Comparison of ENCODE assay signal across 16 cellular contexts in genomic region chr19:1216756-1217155, GRCh38. TPM values are rescaled to one million over a fixed set of nuclear protein-coding genes. Genes with fewer than 3 reads are reported as not detected.
A peak's percentile ranks its signal among the peaks of the same experiment; 100 is the strongest.
DNase-seq lines count a peak whose midpoint lies in the region; ATAC-seq and TF ChIP-seq lines count a peak whose summit lies in the region.
"Had no signal": no experiment of that assay in that cellular context is flagged by ENCODE, and none has a peak within 500 bp of the region (broad histone marks: within the 10 kb centered on the region; RNA-seq: fewer than 3 reads in every experiment).

No MANE protein-coding gene starts in this region.

- no peak for ATAC-seq in activated T-cell treated with anti-CD3 and anti-CD28 coated beads, Interleukin-2, amount 50 U/mL, for 4 hours

- H3K27ac ChIP-seq in coronary artery: peak overlapping the region; percentile 82 to 93

- no peaks in the 10 kb centered on the region for H3K27me3 ChIP-seq in skeletal muscle satellite cell (ENCODE audit: control insufficient read depth, insufficient read depth, low read length)
- H3K27me3 ChIP-seq: vagina had no signal

- H3K4me1 Mint-ChIP-seq in activated T-cell treated with anti-CD3 and anti-CD28 coated beads, Interleukin-2, amount 50 U/mL, for 24 hours (ENCODE audit: low read depth): peaks cover 22% of the 10 kb centered on the region
- H3K4me1 Mint-ChIP-seq in activated T-cell treated with anti-CD3 and anti-CD28 coated beads, Interleukin-2, amount 50 U/mL, for 4 hours (ENCODE audit: low read depth): peaks cover 14% of the 10 kb centered on the region

- H3K36me3 ChIP-seq in skeletal muscle satellite cell (ENCODE audit: insufficient read depth, low read length): peaks cover 28% of the 10 kb centered on the region

- TF ChIP-seq CTCF in coronary artery (IDR thresholded peaks at IDR 0.05): no peak

- no peak for DNase-seq in activated T-cell treated with anti-CD3 and anti-CD28 coated beads, Interleukin-2, amount 50 U/mL, for 24 hours
- DNase-seq in activated T-cell treated with anti-CD3 and anti-CD28 coated beads, Interleukin-2, amount 50 U/mL, for 4 hours: no peak
- DNase-seq in coronary artery (ENCODE audit: low spot score): no peak
- no peak for DNase-seq in DMS 273 (lab: John Stamatoyannopoulos, UW; ENCODE audit: unreplicated experiment)
- no peak for DNase-seq in NK-92 treated with Interleukin-12 subunit alpha and Interleukin-12 subunit beta, amount 100 ng/mL, for 24 hours (lab: John Stamatoyannopoulos, UW)
- DNase-seq: activated CD8-positive, alpha-beta memory T cell treated with anti-CD3 and anti-CD28 coated beads for 24 hours; COR-L47; erythroblast; NCI-H1048; NCI-H2227 treated with DMSO at 0.1 percent for 48 hours; stimulated activated CD4-positive, alpha-beta T cell treated with anti-CD3 and anti-CD28 coated beads, Interleukin-15, amount 100 ng/mL, for 24 hours; T-helper 9 cell had no signal

- no peaks in the 10 kb centered on the region for H3K9me3 Mint-ChIP-seq in activated T-cell treated with anti-CD3 and anti-CD28 coated beads, Interleukin-2, amount 50 U/mL, for 24 hours
- no peaks in the 10 kb centered on the region for H3K9me3 Mint-ChIP-seq in activated T-cell treated with anti-CD3 and anti-CD28 coated beads, Interleukin-2, amount 50 U/mL, for 4 hours
- H3K9me3 Mint-ChIP-seq: activated naive CD4-positive, alpha-beta T cell treated with anti-CD3 and anti-CD28 coated beads, Interleukin-2, amount 50 U/mL, for 24 hours had no signal

- H3K4me3 Mint-ChIP-seq in activated T-cell treated with anti-CD3 and anti-CD28 coated beads, Interleukin-2, amount 50 U/mL, for 24 hours: no peak overlapping the region
- no peak overlapping the region for H3K4me3 Mint-ChIP-seq in activated T-cell treated with anti-CD3 and anti-CD28 coated beads, Interleukin-2, amount 50 U/mL, for 4 hours
- H3K4me3 Mint-ChIP-seq: activated naive CD4-positive, alpha-beta T cell treated with anti-CD3 and anti-CD28 coated beads, Interleukin-2, amount 50 U/mL, for 24 hours had no signal

- H3K4me2 ChIP-seq in skeletal muscle satellite cell (ENCODE audit: low read length): peak overlapping the region; percentile 71

- H3K4me1 ChIP-seq in skeletal muscle satellite cell (ENCODE audit: control insufficient read depth, insufficient read depth, low read length): peaks cover 52% of the 10 kb centered on the region

- no peaks in the 10 kb centered on the region for H3K9me3 ChIP-seq in skeletal muscle satellite cell (replicated peaks; ENCODE audit: low read length)
- H3K9me3 ChIP-seq: vagina had no signal

- H3K27me3 Mint-ChIP-seq in activated T-cell treated with anti-CD3 and anti-CD28 coated beads, Interleukin-2, amount 50 U/mL, for 24 hours: no peaks in the 10 kb centered on the region
- H3K27me3 Mint-ChIP-seq in activated T-cell treated with anti-CD3 and anti-CD28 coated beads, Interleukin-2, amount 50 U/mL, for 4 hours (ENCODE audit: low read depth): no peaks in the 10 kb centered on the region
- H3K27me3 Mint-ChIP-seq: activated naive CD4-positive, alpha-beta T cell treated with anti-CD3 and anti-CD28 coated beads, Interleukin-2, amount 50 U/mL, for 24 hours had no signal

- peak overlapping the region; percentile 24 for H3K9ac ChIP-seq in skeletal muscle satellite cell (ENCODE audit: low read depth, low read length)

- peaks cover 40% of the 10 kb centered on the region for H3K36me3 Mint-ChIP-seq in activated T-cell treated with anti-CD3 and anti-CD28 coated beads, Interleukin-2, amount 50 U/mL, for 24 hours (ENCODE audit: low read depth)
- peaks cover 8% of the 10 kb centered on the region for H3K36me3 Mint-ChIP-seq in activated T-cell treated with anti-CD3 and anti-CD28 coated beads, Interleukin-2, amount 50 U/mL, for 4 hours (ENCODE audit: insufficient read depth)

- peak overlapping the region; percentile 44 for H3K27ac Mint-ChIP-seq in activated T-cell treated with anti-CD3 and anti-CD28 coated beads, Interleukin-2, amount 50 U/mL, for 24 hours
- H3K27ac Mint-ChIP-seq: activated naive CD4-positive, alpha-beta T cell treated with anti-CD3 and anti-CD28 coated beads, Interleukin-2, amount 50 U/mL, for 24 hours had no signal

- no peak overlapping the region for H3K4me3 ChIP-seq in coronary artery
- H3K4me3 ChIP-seq in skeletal muscle satellite cell (ENCODE audit: low read length): no peak overlapping the region
- H3K4me3 ChIP-seq: lung, vagina had no signal

RNA-seq across cellular contexts. Expression of gene STK11, which starts 11.2 kb away (rescaled TPM):
- 10 to 100 TPM; 64.4 to 72.0 (median 69.8) TPM for total RNA-seq in activated T-cell treated with anti-CD3 and anti-CD28 coated beads, Interleukin-2, amount 50 U/mL, for 4 hours
- total RNA-seq in skeletal muscle satellite cell (2012; rRNA removed): 50.7 and 61.9 TPM in 2 replicates

RNA-seq across cellular contexts. Expression of gene CBARP, which starts 21.0 kb away (rescaled TPM):
- total RNA-seq in activated T-cell treated with anti-CD3 and anti-CD28 coated beads, Interleukin-2, amount 50 U/mL, for 4 hours: 1 to 10 TPM in 2 of 3 donors, under 1 TPM in 1; 0.63 to 1.4 (median 1.1) TPM
- 3.3 and 4.8 TPM in 2 replicates for total RNA-seq in skeletal muscle satellite cell (2012; rRNA removed)

RNA-seq across cellular contexts. Expression of gene ATP5F1D, which starts 24.8 kb away (rescaled TPM):
- total RNA-seq in activated T-cell treated with anti-CD3 and anti-CD28 coated beads, Interleukin-2, amount 50 U/mL, for 4 hours: 100 to 1,000 TPM; 259 to 434 (median 312) TPM
- 33.9 and 42.1 TPM in 2 replicates for total RNA-seq in skeletal muscle satellite cell (2012; rRNA removed)

RNA-seq across cellular contexts. Expression of gene MIDN, which starts 31.6 kb away (rescaled TPM):
- 10 to 100 TPM; 63.2 to 70.0 (median 68.7) TPM for total RNA-seq in activated T-cell treated with anti-CD3 and anti-CD28 coated beads, Interleukin-2, amount 50 U/mL, for 4 hours
- 21.3 and 31.0 TPM in 2 replicates for total RNA-seq in skeletal muscle satellite cell (2012; rRNA removed)

RNA-seq across cellular contexts. Expression of gene SBNO2, which starts 42.7 kb away (rescaled TPM):
- 100 to 1,000 TPM; 134 to 140 (median 139) TPM for total RNA-seq in activated T-cell treated with anti-CD3 and anti-CD28 coated beads, Interleukin-2, amount 50 U/mL, for 4 hours
- total RNA-seq in skeletal muscle satellite cell (2012; rRNA removed): 43.3 and 44.1 TPM in 2 replicates
